Comparison of ENCODE assay signal across 1 cellular context in genomic region chr17:75361996-75362395, GRCh38.
TF ChIP-seq lines count a peak whose summit lies in the region.

No MANE protein-coding gene starts in this region.

TF ChIP-seq in GM12878, 131 proteins besides CTCF, POLR2A, EP300 and RAD21:
- TF ChIP-seq MTA2 (IDR thresholded peaks at IDR 0.05; ENCODE audit: low read depth) (0 out of 2 replicates have a peak, but pooled peaks have one; percentile 21), MTA3 (IDR thresholded peaks at IDR 0.05; ENCODE audit: borderline replicate concordance, low read length) (no peak)
